Comparison of ENCODE assay signal across 1 cellular context in genomic region chr19:35140898-35141626, GRCh38.
A peak's percentile ranks its signal among the peaks of the same experiment; 100 is the strongest.
TF ChIP-seq lines count a peak whose summit lies in the region.

No MANE protein-coding gene starts in this region.

TF ChIP-seq in A549, 52 proteins besides CTCF, POLR2A, EP300 and RAD21 (continued from another document):
- peak; percentile 64; the same call in 1 of the 2 replicates for TF ChIP-seq E2F6 (IDR thresholded peaks at IDR 0.05; ENCODE audit: borderline replicate concordance, low read depth)
- TF ChIP-seq MAX (IDR thresholded peaks at IDR 0.05), result peak; percentile 59
